ENCODE assay signal across 8 cellular contexts in genomic region chr19:38265213-38265861, GRCh38. TPM values are rescaled to one million over a fixed set of nuclear protein-coding genes. Genes with fewer than 3 reads are reported as not detected.
DNase-seq lines count a peak whose midpoint lies in the region; TF ChIP-seq lines count a peak whose summit lies in the region.

No MANE protein-coding gene starts in this region.

- no peak for TF ChIP-seq EP300 in SK-N-SH (IDR thresholded peaks at IDR 0.05; ENCODE audit: borderline replicate concordance in 1 of 2, low read depth in 1 of 2, low read length in 1 of 2)

- intact Hi-C loops in adrenal gland (cut with DNase I) = no loop called here

- no peak for TF ChIP-seq POLR2A in adrenal gland (IDR thresholded peaks at IDR 0.05)

- no peak overlapping the region for H3K9ac ChIP-seq in SK-N-SH

- H3K9me3 ChIP-seq in adrenal gland (replicated peaks in 1 of 3) (no peaks in the 10 kb centered on the region), SK-N-SH (no peaks in the 10 kb centered on the region)

- no peak overlapping the region for H2AFZ ChIP-seq in SK-N-SH (ENCODE audit: low read depth)

- TF ChIP-seq RAD21 in SK-N-SH (IDR thresholded peaks at IDR 0.05; ENCODE audit: low read length) = no peak

- H3K36me3 ChIP-seq in adrenal gland (replicated peaks in 1 of 2) (no peaks in the 10 kb centered on the region), SK-N-SH (replicated peaks in 1 of 2; ENCODE audit: control insufficient read depth in 1 of 2, insufficient read depth in 2 of 2, low read length in 1 of 2) (no peaks in the 10 kb centered on the region)

- peak overlapping the region; percentile 80 for H3K27ac Mint-ChIP-seq in activated naive CD4-positive, alpha-beta T cell treated with anti-CD3 and anti-CD28 coated beads, Interleukin-2, amount 10 ng/mL, durations not matched to agents 7 days and 5 days

- no peak overlapping the region for H3K4me2 ChIP-seq in SK-N-SH

- POLR2A ChIA-PET in SK-N-SH (lab: Yijun Ruan, JAX) = interaction anchor here (0.7 kb wide), 1 partner anchor 10 kb away, joined by 3 read pairs; no protein-coding TSS in a partner anchor

- H3K4me3 ChIP-seq in adrenal gland (peak overlapping the region in 2 of 4 donors; percentile 41 to 72), SK-N-SH (ENCODE audit: low read depth in 2 of 2, low read length in 1 of 2) (no peak overlapping the region)

- TF ChIP-seq CTCF in adrenal gland (IDR thresholded peaks at IDR 0.05) = no peak
- TF ChIP-seq CTCF in SK-N-SH (IDR thresholded peaks at IDR 0.05) = no peak

- H3K27me3 Mint-ChIP-seq in activated naive CD4-positive, alpha-beta T cell treated with anti-CD3 and anti-CD28 coated beads, Interleukin-2, amount 10 ng/mL, durations not matched to agents 7 days and 5 days = peaks cover 27% of the 10 kb centered on the region

- H3K27me3 ChIP-seq in adrenal gland = no peaks in the 10 kb centered on the region
- no peaks in the 10 kb centered on the region for H3K27me3 ChIP-seq in SK-N-SH (ENCODE audit: insufficient read depth)

- no peaks in the 10 kb centered on the region for H3K9me2 ChIP-seq in SK-N-SH

- no peaks in the 10 kb centered on the region for H4K20me1 ChIP-seq in SK-N-SH (ENCODE audit: insufficient read depth)

- CTCF ChIA-PET in activated naive CD4-positive, alpha-beta T cell treated with anti-CD3 and anti-CD28 coated beads, Interleukin-2, amount 10 ng/mL, durations not matched to agents 7 days and 5 days (lab: Charles Lee) = interaction anchor here (0.6 to 1.7 kb wide), 3 partner anchors 55 to 369 kb away, joined by 3 to 7 read pairs (median 3); no protein-coding TSS in a partner anchor
- CTCF ChIA-PET in SK-N-SH (lab: Yijun Ruan, JAX) = interaction anchor here (0.7 to 1.9 kb wide), 7 partner anchors 10 to 372 kb away, joined by 3 to 7 read pairs (median 3); partner anchors contain the start of genes CATSPERG and PPP1R14A

- peaks cover 24% of the 10 kb centered on the region for H3K4me1 Mint-ChIP-seq in activated naive CD4-positive, alpha-beta T cell treated with anti-CD3 and anti-CD28 coated beads, Interleukin-2, amount 10 ng/mL, durations not matched to agents 7 days and 5 days

- no peaks in the 10 kb centered on the region for H3K79me2 ChIP-seq in SK-N-SH (ENCODE audit: insufficient read depth)

- H3K4me1 ChIP-seq in adrenal gland (replicated peaks in 1 of 2) (peaks cover 11 to 32% of the 10 kb centered on the region in 2 donors), SK-N-SH (ENCODE audit: control insufficient read depth in 1 of 2, insufficient read depth in 2 of 2, low read depth in 1 of 2, low read length in 1 of 2) (peaks cover 0 to 9% of the 10 kb centered on the region in 2 experiments; a peak in 1 of 4 replicates)

- H3F3A ChIP-seq in SK-N-SH (replicated peaks; ENCODE audit: insufficient read depth) = no peaks in the 10 kb centered on the region

- H3K36me3 Mint-ChIP-seq in activated naive CD4-positive, alpha-beta T cell treated with anti-CD3 and anti-CD28 coated beads, Interleukin-2, amount 10 ng/mL, durations not matched to agents 7 days and 5 days = no peaks in the 10 kb centered on the region

- WGBS in adrenal gland, 4 donors = 58 to 68% (median 65%) methylated on average over 14 of the region's 14 CpGs
- WGBS in SK-N-SH (ENCODE audit: low lambda C conversion rate) = 74% methylated on average over 14 of the region's 14 CpGs

- H3K27ac ChIP-seq in adrenal gland (peak overlapping the region in 4 of 5 donors; percentile 23 to 93 (median 72)), SK-N-SH (ENCODE audit: low read depth in 2 of 2, low read length in 1 of 2) (no peak overlapping the region)

- no peaks in the 10 kb centered on the region for H3K9me3 Mint-ChIP-seq in activated naive CD4-positive, alpha-beta T cell treated with anti-CD3 and anti-CD28 coated beads, Interleukin-2, amount 10 ng/mL, durations not matched to agents 7 days and 5 days

- DNase-seq in activated naive CD4-positive, alpha-beta T cell treated with anti-CD3 and anti-CD28 coated beads, Interleukin-2, amount 10 ng/mL, durations not matched to agents 7 days and 5 days = no peak
- no peak for DNase-seq in activated naive CD4-positive, alpha-beta T cell treated with anti-CD3 and anti-CD28 coated beads, Interleukin-2, amount 50 U/mL, for 16 hours
- no peak for DNase-seq in adrenal gland
- DNase-seq in kidney glomerular epithelial cell (lab: John Stamatoyannopoulos, UW) = peak; percentile 42
- peak; percentile 38 for DNase-seq in superior temporal gyrus (ENCODE audit: extremely low spot score)
- DNase-seq in NCI-H1694 (lab: John Stamatoyannopoulos, UW) = no peak
- DNase-seq in NCI-H2171 treated with DMSO at 0.1 percent for 48 hours (lab: John Stamatoyannopoulos, UW) = no peak
- DNase-seq in SK-N-SH = no peak

- H3K4me3 Mint-ChIP-seq in activated naive CD4-positive, alpha-beta T cell treated with anti-CD3 and anti-CD28 coated beads, Interleukin-2, amount 10 ng/mL, durations not matched to agents 7 days and 5 days = peak overlapping the region; percentile 73

TF ChIP-seq in SK-N-SH, 30 proteins besides CTCF, POLR2A, EP300 and RAD21 (continues in another document):
- TF ChIP-seq JUND (IDR thresholded peaks at IDR 0.05) (no peak), NRF1 (IDR thresholded peaks at IDR 0.05; ENCODE audit: low read depth, low read length) (no peak)
- TF ChIP-seq, protein P1, sequence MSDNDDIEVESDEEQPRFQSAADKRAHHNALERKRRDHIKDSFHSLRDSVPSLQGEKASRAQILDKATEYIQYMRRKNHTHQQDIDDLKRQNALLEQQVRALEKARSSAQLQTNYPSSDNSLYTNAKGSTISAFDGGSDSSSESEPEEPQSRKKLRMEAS (IDR thresholded peaks at IDR 0.05; ENCODE audit: low read depth) = no peak
- TF ChIP-seq, protein P2, sequence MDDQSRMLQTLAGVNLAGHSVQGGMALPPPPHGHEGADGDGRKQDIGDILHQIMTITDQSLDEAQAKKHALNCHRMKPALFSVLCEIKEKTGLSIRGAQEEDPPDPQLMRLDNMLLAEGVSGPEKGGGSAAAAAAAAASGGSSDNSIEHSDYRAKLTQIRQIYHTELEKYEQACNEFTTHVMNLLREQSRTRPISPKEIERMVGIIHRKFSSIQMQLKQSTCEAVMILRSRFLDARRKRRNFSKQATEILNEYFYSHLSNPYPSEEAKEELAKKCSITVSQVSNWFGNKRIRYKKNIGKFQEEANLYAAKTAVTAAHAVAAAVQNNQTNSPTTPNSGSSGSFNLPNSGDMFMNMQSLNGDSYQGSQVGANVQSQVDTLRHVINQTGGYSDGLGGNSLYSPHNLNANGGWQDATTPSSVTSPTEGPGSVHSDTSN (IDR thresholded peaks at IDR 0.05) = no peak
- TF ChIP-seq, protein P3, sequence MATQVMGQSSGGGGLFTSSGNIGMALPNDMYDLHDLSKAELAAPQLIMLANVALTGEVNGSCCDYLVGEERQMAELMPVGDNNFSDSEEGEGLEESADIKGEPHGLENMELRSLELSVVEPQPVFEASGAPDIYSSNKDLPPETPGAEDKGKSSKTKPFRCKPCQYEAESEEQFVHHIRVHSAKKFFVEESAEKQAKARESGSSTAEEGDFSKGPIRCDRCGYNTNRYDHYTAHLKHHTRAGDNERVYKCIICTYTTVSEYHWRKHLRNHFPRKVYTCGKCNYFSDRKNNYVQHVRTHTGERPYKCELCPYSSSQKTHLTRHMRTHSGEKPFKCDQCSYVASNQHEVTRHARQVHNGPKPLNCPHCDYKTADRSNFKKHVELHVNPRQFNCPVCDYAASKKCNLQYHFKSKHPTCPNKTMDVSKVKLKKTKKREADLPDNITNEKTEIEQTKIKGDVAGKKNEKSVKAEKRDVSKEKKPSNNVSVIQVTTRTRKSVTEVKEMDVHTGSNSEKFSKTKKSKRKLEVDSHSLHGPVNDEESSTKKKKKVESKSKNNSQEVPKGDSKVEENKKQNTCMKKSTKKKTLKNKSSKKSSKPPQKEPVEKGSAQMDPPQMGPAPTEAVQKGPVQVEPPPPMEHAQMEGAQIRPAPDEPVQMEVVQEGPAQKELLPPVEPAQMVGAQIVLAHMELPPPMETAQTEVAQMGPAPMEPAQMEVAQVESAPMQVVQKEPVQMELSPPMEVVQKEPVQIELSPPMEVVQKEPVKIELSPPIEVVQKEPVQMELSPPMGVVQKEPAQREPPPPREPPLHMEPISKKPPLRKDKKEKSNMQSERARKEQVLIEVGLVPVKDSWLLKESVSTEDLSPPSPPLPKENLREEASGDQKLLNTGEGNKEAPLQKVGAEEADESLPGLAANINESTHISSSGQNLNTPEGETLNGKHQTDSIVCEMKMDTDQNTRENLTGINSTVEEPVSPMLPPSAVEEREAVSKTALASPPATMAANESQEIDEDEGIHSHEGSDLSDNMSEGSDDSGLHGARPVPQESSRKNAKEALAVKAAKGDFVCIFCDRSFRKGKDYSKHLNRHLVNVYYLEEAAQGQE (IDR thresholded peaks at IDR 0.05; ENCODE audit: low read depth, low read length) = no peak

RNA-seq across cellular contexts. Expression of gene SPINT2, which starts 1.0 kb away (rescaled TPM):
- 100 to 1,000 TPM in 1 of 8 donors, 10 to 100 TPM in 7; 38.1 to 233 (median 76.0) TPM for total RNA-seq in adrenal gland
- polyA plus RNA-seq in adrenal gland (10 to 100 TPM; 33.4 to 44.0 (median 33.8) TPM), SK-N-SH (2012; rRNA removed) (1.0 TPM in 2 replicates)
- 1.1 and 2.2 TPM in 2 replicates for polyA plus RNA-seq in SK-N-SH (2012; cell fraction: cytosol; rRNA removed)
- polyA plus RNA-seq in SK-N-SH (2012; cell fraction: nucleus; rRNA removed) = 0.87 and 1.3 TPM in 2 replicates

RNA-seq across cellular contexts. Expression of gene PPP1R14A, which starts 9.2 kb away (rescaled TPM):
- total RNA-seq in adrenal gland = 100 to 1,000 TPM in 7 of 8 donors, 10 to 100 TPM in 1; 82.6 to 250 (median 147) TPM
- polyA plus RNA-seq in adrenal gland = 100 to 1,000 TPM in 2 of 3 donors, 10 to 100 TPM in 1; 14.8 to 366 (median 340) TPM
- polyA plus RNA-seq in SK-N-SH (2012; rRNA removed) = 1.1 and 1.6 TPM in 2 replicates
- polyA plus RNA-seq in SK-N-SH (2012; cell fraction: cytosol; rRNA removed) = 0.95 and 1.4 TPM in 2 replicates
- 0.85 and 2.1 TPM in 2 replicates for polyA plus RNA-seq in SK-N-SH (2012; cell fraction: nucleus; rRNA removed)

RNA-seq across cellular contexts. Expression of gene C19orf33, which starts 38.7 kb away (rescaled TPM):
- 1 to 10 TPM in 5 of 8 donors, under 1 TPM in 1, not detected in 2; 0.88 to 7.6 (median 3.1) TPM for total RNA-seq in adrenal gland
- 10 to 100 TPM in 2 of 3 donors, not detected in 1; 33.7 to 46.2 TPM for polyA plus RNA-seq in adrenal gland
- polyA plus RNA-seq in SK-N-SH (2012; rRNA removed) = not detected in 2 replicates
- 0.13 TPM in 1 of 2 replicates, not detected in the other for polyA plus RNA-seq in SK-N-SH (2012; cell fraction: cytosol; rRNA removed)
- polyA plus RNA-seq in SK-N-SH (2012; cell fraction: nucleus; rRNA removed) = not detected in 2 replicates

RNA-seq across cellular contexts. Expression of gene DPF1, which starts 41.3 kb away (rescaled TPM):
- under 1 TPM in 3 of 8 donors, not detected in 5; 0.37 to 0.83 (median 0.67) TPM for total RNA-seq in adrenal gland
- polyA plus RNA-seq in adrenal gland = under 1 TPM; 0.17 to 0.97 (median 0.40) TPM
- 4.3 and 4.8 TPM in 2 replicates for polyA plus RNA-seq in SK-N-SH (2012; rRNA removed)
- 3.0 and 3.9 TPM in 2 replicates for polyA plus RNA-seq in SK-N-SH (2012; cell fraction: cytosol; rRNA removed)
- 12.6 and 17.8 TPM in 2 replicates for polyA plus RNA-seq in SK-N-SH (2012; cell fraction: nucleus; rRNA removed)

RNA-seq across cellular contexts. Expression of gene YIF1B, which starts 50.4 kb away (rescaled TPM):
- total RNA-seq in adrenal gland = 10 to 100 TPM; 31.0 to 57.0 (median 37.7) TPM
- polyA plus RNA-seq in adrenal gland (10 to 100 TPM; 23.5 to 53.0 (median 42.1) TPM), SK-N-SH (2012; rRNA removed) (121 and 128 TPM in 2 replicates)
- 44.6 and 79.2 TPM in 2 replicates for polyA plus RNA-seq in SK-N-SH (2012; cell fraction: cytosol; rRNA removed)
- 134 and 151 TPM in 2 replicates for polyA plus RNA-seq in SK-N-SH (2012; cell fraction: nucleus; rRNA removed)

Comparison
In these comparisons a context has a peak if more than half of its experiments do, and no peak if none do; other contexts are left out.
1. DNase-seq: peak in kidney glomerular epithelial cell (single experiment) and superior temporal gyrus (single experiment); none in activated naive CD4-positive, alpha-beta T cell treated with anti-CD3 and anti-CD28 coated beads, Interleukin-2, amount 10 ng/mL, durations not matched to agents 7 days and 5 days (single experiment), activated naive CD4-positive, alpha-beta T cell treated with anti-CD3 and anti-CD28 coated beads, Interleukin-2, amount 50 U/mL, for 16 hours (single experiment), adrenal gland (0 of 7), NCI-H1694 (single experiment), NCI-H2171 treated with DMSO at 0.1 percent for 48 hours (single experiment) and SK-N-SH (single experiment).
2. H3K27ac ChIP-seq: peak in adrenal gland (4 of 5); none in SK-N-SH (0 of 2).
3. RNA of gene SPINT2, which starts 1.0 kb away (polyA plus RNA-seq): 33.4 to 44.0 TPM in adrenal gland; 0.87 to 2.2 TPM in SK-N-SH; every median in the first group is over 10 times any median in the second.
4. RNA of gene PPP1R14A, which starts 9.2 kb away (polyA plus RNA-seq): 14.8 to 366 TPM in adrenal gland; 0.85 to 2.1 TPM in SK-N-SH; every median in the first group is over 4 times any median in the second.